In genomic region chr6:24583463-24584389, GRCh38 we compare ENCODE assay signal across 8 cellular contexts.
DNase-seq lines count a peak whose midpoint lies in the region; ATAC-seq, FAIRE-seq and TF ChIP-seq lines count a peak whose summit lies in the region.

No MANE protein-coding gene starts in this region.

- H3K27me3 ChIP-seq in body of pancreas: no peaks in the 10 kb centered on the region
- H3K27me3 ChIP-seq in iPS DF 6.9 (ENCODE audit: control insufficient read depth, insufficient read depth, low read length): no peaks in the 10 kb centered on the region

- peaks cover 30% of the 10 kb centered on the region for H3K4me1 ChIP-seq in body of pancreas
- H3K4me1 ChIP-seq in iPS DF 6.9 (ENCODE audit: control insufficient read depth, insufficient read depth, low read length): no peaks in the 10 kb centered on the region; the same call in 1 of the 2 replicates

- peak; percentile 84 for FAIRE-seq in TTC549 (lab: Jason Lieb, UNC)

- H3K27ac ChIP-seq in body of pancreas (peak overlapping the region in 3 of 4 donors; percentile 30 to 44 (median 31)), iPS DF 6.9 (ENCODE audit: low read length) (no peak overlapping the region)

- peak; percentile 71 for ATAC-seq in HG02678 (IDR thresholded peaks at IDR 0.05; ENCODE audit: unreplicated experiment)
- peak; percentile 83 for ATAC-seq in body of pancreas

- intact Hi-C loops in body of pancreas (cut with DNase I): loop anchor here (5.0 kb wide), 1 partner anchor 184 kb away; no protein-coding TSS in a partner anchor

- DNase-seq in ELF-1 (ENCODE audit: low read depth, low spot score): peak; percentile 78
- DNase-seq in NCI-H2081 (lab: John Stamatoyannopoulos, UW): peak; percentile 69 to 93
- peak; percentile 80 to 84 (median 83) for DNase-seq in body of pancreas
- peak; percentile 58 for DNase-seq in iPS DF 6.9 (ENCODE audit: low read depth, low spot score)
- peak; percentile 69 for DNase-seq in stimulated activated CD4-positive, alpha-beta T cell treated with anti-CD3 and anti-CD28 coated beads, Interleukin-12 subunit alpha, Interleukin-12 subunit beta, amount 100 ng/mL, for 4 hours
- no peak for DNase-seq in GF-D8 (lab: John Stamatoyannopoulos, UW)

- no peak overlapping the region for H3K4me3 ChIP-seq in body of pancreas
- H3K4me3 ChIP-seq in iPS DF 6.9 (ENCODE audit: low read length): no peak overlapping the region

- H3K9me3 ChIP-seq in body of pancreas (no peaks in the 10 kb centered on the region), iPS DF 6.9 (ENCODE audit: control insufficient read depth, insufficient read depth, low read length) (no peaks in the 10 kb centered on the region)

- H3K36me3 ChIP-seq in body of pancreas (replicated peaks in 1 of 2; ENCODE audit: insufficient read depth in 1 of 2, low read depth in 2 of 2) (no peaks in the 10 kb centered on the region), iPS DF 6.9 (ENCODE audit: control insufficient read depth, insufficient read depth, low read length) (no peaks in the 10 kb centered on the region)

- WGBS in body of pancreas, 2 donors: 3 to 5% methylated on average over 15 of the region's 15 CpGs
- WGBS in iPS DF 6.9 (ENCODE audit: insufficient coverage, insufficient read length): no CpG with 5 or more reads among the region's 15 CpGs

- TF ChIP-seq CTCF in body of pancreas (IDR thresholded peaks at IDR 0.05): peak; percentile 59 to 82 (median 78)

- no peak for TF ChIP-seq POLR2A in body of pancreas (IDR thresholded peaks at IDR 0.05)
